In the genomic region with DNA sequence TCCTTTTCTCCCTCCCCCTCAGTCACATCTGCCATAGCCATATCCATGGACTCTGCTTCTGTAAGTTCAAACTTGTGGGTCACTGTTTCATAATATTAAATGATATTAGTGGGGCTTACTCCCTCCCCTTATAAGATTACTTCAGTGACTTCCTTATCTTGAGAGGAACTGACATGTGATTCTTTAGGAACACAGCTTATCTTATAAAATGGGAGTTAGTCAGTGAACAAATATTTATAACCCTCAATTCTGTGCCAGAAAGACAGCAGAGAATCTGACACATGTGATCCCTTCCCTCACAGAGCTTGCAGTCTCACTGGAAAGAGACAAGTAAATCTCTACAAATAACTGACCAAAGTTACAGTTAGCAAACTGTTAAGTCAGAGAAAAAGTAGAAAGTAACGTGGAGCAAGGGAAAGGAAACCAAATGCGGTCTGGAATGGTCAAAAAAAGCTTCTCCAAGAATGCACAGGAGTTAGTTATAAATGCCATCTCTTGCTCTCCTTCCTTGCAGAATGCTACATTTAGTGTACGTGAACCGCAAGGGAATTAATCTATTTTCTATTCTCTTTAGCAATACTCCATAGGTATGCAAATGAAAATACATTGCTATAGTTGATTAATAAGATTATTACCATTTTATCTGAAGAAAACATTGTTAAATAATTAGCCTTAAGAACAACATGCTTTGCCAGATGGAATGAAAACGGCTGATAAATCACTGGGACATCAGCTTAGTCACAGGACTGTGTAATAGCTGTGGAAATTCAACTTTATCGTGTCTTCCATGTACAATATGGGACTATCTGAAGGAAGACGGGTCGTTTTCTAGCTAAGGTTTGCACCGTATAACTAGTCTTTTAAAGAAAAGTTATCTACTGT, we compare ENCODE assay signal across 12 cellular contexts. TPM values are rescaled to one million over a fixed set of nuclear protein-coding genes. Genes with fewer than 3 reads are reported as not detected.
DNase-seq lines count a peak whose midpoint lies in the region; ATAC-seq, FAIRE-seq and TF ChIP-seq lines count a peak whose summit lies in the region.
"Had no signal": no experiment of that assay in that cellular context is flagged by ENCODE, and none has a peak within 500 bp of the region (broad histone marks: within the 10 kb centered on the region; RNA-seq: fewer than 3 reads in every experiment).

No MANE protein-coding gene starts in this region.

- peaks cover 0 to 37% (median 20%) of the 10 kb centered on the region in 4 donors for H3K4me1 ChIP-seq in stomach
- no peaks in the 10 kb centered on the region for H3K4me1 ChIP-seq in naive thymus-derived CD4-positive, alpha-beta T cell (ENCODE audit: control insufficient read depth in 2 of 2, insufficient read depth in 2 of 2, low read length in 2 of 2)

- peak in 1 of 2 experiments; percentile 78 for DNase-seq in HL-60 (ENCODE audit: low read depth in 1 of 2, low spot score in 1 of 2)
- DNase-seq in brain microvascular endothelial cell, result peak; percentile 73
- DNase-seq in stomach, result no peak
- no peak for DNase-seq in NCI-H2171 (lab: John Stamatoyannopoulos, UW)
- no peak for DNase-seq in dedifferentiated amniotic fluid mesenchymal stem cell (ENCODE audit: extremely low spot score)
- DNase-seq in naive thymus-derived CD4-positive, alpha-beta T cell, result no peak
- DNase-seq: activated T-cell treated with anti-CD3 and anti-CD28 coated beads, Interleukin-2, amount 50 U/mL, for 24 hours; NCI-H2171 treated with DMSO at 0.1 percent for 48 hours had no signal

- H3K27me3 ChIP-seq in HL-60 (ENCODE audit: insufficient read depth, poor library complexity, severe bottlenecking) (no peaks in the 10 kb centered on the region), brain microvascular endothelial cell (replicated peaks) (no peaks in the 10 kb centered on the region), stomach (no peaks in the 10 kb centered on the region)
- no peaks in the 10 kb centered on the region for H3K27me3 ChIP-seq in naive thymus-derived CD4-positive, alpha-beta T cell (ENCODE audit: control insufficient read depth in 2 of 2, insufficient read depth in 2 of 2, low read length in 2 of 2)

- peaks cover 0 to 4% (median 0%) of the 10 kb centered on the region in 5 donors for H3K36me3 Mint-ChIP-seq in naive thymus-derived CD4-positive, alpha-beta T cell

- H3K4me3 ChIP-seq in HL-60 (replicated peaks; ENCODE audit: insufficient read depth, low read length) (no peak overlapping the region), brain microvascular endothelial cell (ENCODE audit: low read depth, low read length) (no peak overlapping the region), stomach (no peak overlapping the region)
- H3K4me3 ChIP-seq in naive thymus-derived CD4-positive, alpha-beta T cell (ENCODE audit: low read length), result no peak overlapping the region

- WGBS in stomach, 5 donors, result 65 to 81% (median 74%) methylated on average over 9 of the region's 9 CpGs

- TF ChIP-seq EP300 in stomach (IDR thresholded peaks at IDR 0.05), result no peak

- TF ChIP-seq POLR2A in stomach (IDR thresholded peaks at IDR 0.05), result no peak

- peaks cover 0 to 6% (median 0%) of the 10 kb centered on the region in 11 donors for H3K9me3 Mint-ChIP-seq in naive thymus-derived CD4-positive, alpha-beta T cell
- H3K9me3 Mint-ChIP-seq: activated T-cell treated with anti-CD3 and anti-CD28 coated beads, Interleukin-2, amount 50 U/mL, for 24 hours; T-helper 1 cell treated with Interleukin-12 subunit alpha and Interleukin-12 subunit beta and Interleukin-4 antibody, amounts not matched to agents 30 μg/mL and 1 μg/mL, for 36 hours had no signal

- peaks cover 0 to 7% (median 0%) of the 10 kb centered on the region in 7 donors for H3K4me1 Mint-ChIP-seq in naive thymus-derived CD4-positive, alpha-beta T cell

- no peak overlapping the region for H3K27ac Mint-ChIP-seq in naive thymus-derived CD4-positive, alpha-beta T cell
- H3K27ac Mint-ChIP-seq: activated T-cell treated with anti-CD3 and anti-CD28 coated beads, Interleukin-2, amount 50 U/mL, for 24 hours; T-helper 1 cell treated with Interleukin-12 subunit alpha and Interleukin-12 subunit beta and Interleukin-4 antibody, amounts not matched to agents 30 μg/mL and 1 μg/mL, for 36 hours had no signal

- CTCF ChIA-PET in naive thymus-derived CD4-positive, alpha-beta T cell (lab: Charles Lee), result no interaction called here

- peaks cover 20 to 45% (median 38%) of the 10 kb centered on the region in 5 donors for H3K27me3 Mint-ChIP-seq in naive thymus-derived CD4-positive, alpha-beta T cell

- H3K4me3 Mint-ChIP-seq in naive thymus-derived CD4-positive, alpha-beta T cell, result no peak overlapping the region
- H3K4me3 Mint-ChIP-seq: activated T-cell treated with anti-CD3 and anti-CD28 coated beads, Interleukin-2, amount 50 U/mL, for 24 hours; T-helper 1 cell treated with Interleukin-12 subunit alpha and Interleukin-12 subunit beta and Interleukin-4 antibody, amounts not matched to agents 30 μg/mL and 1 μg/mL, for 36 hours had no signal

- H3K9me3 ChIP-seq in stomach, result no peaks in the 10 kb centered on the region
- H3K9me3 ChIP-seq in naive thymus-derived CD4-positive, alpha-beta T cell (ENCODE audit: control insufficient read depth in 2 of 3, low read length in 3 of 3), result no peaks in the 10 kb centered on the region

- H3K36me3 ChIP-seq in brain microvascular endothelial cell (replicated peaks), result no peaks in the 10 kb centered on the region
- peaks cover 0 to 5% (median 2%) of the 10 kb centered on the region in 4 donors for H3K36me3 ChIP-seq in stomach
- no peaks in the 10 kb centered on the region for H3K36me3 ChIP-seq in naive thymus-derived CD4-positive, alpha-beta T cell (ENCODE audit: control insufficient read depth in 2 of 3, insufficient read depth in 3 of 3, low read length in 3 of 3)

- H3K27ac ChIP-seq in HL-60 (replicated peaks), result peak overlapping the region; percentile 27; the same call in 1 of the 2 replicates
- H3K27ac ChIP-seq in brain microvascular endothelial cell, result peak overlapping the region; percentile 75
- H3K27ac ChIP-seq in stomach, result peak overlapping the region in 3 of 5 donors; percentile 17 to 27 (median 21)
- no peak overlapping the region for H3K27ac ChIP-seq in naive thymus-derived CD4-positive, alpha-beta T cell (ENCODE audit: low read depth, low read length)

- intact Hi-C loops in stomach (cut with DNase I; ENCODE audit: low total_unique reads), result no loop called here
- intact Hi-C loops in naive thymus-derived CD4-positive, alpha-beta T cell (cut with micrococcal nuclease), result no loop called here

- TF ChIP-seq CTCF in HL-60 (IDR thresholded peaks at IDR 0.05; ENCODE audit: insufficient read depth, low read length), result no peak
- TF ChIP-seq CTCF in brain microvascular endothelial cell (IDR thresholded peaks at IDR 0.05; ENCODE audit: low read depth, low read length, missing control alignments), result no peak
- TF ChIP-seq CTCF in stomach (IDR thresholded peaks at IDR 0.05), result no peak

- POLR2A ChIA-PET in naive thymus-derived CD4-positive, alpha-beta T cell (lab: Charles Lee), result no interaction called here

- in situ Hi-C loops in brain microvascular endothelial cell (cut with HindIII; ENCODE audit: low pct_ligation_motif_present, low sequenced_read_pairs), result no loop called here

- ATAC-seq in HG03354 (IDR thresholded peaks at IDR 0.05; ENCODE audit: poor library complexity, severe bottlenecking, unreplicated experiment), result no peak
- ATAC-seq in naive thymus-derived CD4-positive, alpha-beta T cell, result no peak

- FAIRE-seq in islet of Langerhans (lab: Jason Lieb, UNC), result peak; percentile 87
- FAIRE-seq: G401.6 had no signal

RNA-seq across cellular contexts. Expression of gene SGMS2, which starts 29.0 kb away (rescaled TPM):
- total RNA-seq in stomach, result 10 to 100 TPM; 11.2 to 85.8 (median 71.6) TPM
- 1 to 10 TPM; 2.4 to 4.3 (median 4.3) TPM for polyA plus RNA-seq in stomach
- total RNA-seq in naive thymus-derived CD4-positive, alpha-beta T cell, result 1 to 10 TPM in 1 of 5 experiments, under 1 TPM in 2, not detected in 2; 0.24 to 3.5 (median 0.36) TPM
- not detected for polyA plus RNA-seq in naive thymus-derived CD4-positive, alpha-beta T cell
